In the genomic region with DNA sequence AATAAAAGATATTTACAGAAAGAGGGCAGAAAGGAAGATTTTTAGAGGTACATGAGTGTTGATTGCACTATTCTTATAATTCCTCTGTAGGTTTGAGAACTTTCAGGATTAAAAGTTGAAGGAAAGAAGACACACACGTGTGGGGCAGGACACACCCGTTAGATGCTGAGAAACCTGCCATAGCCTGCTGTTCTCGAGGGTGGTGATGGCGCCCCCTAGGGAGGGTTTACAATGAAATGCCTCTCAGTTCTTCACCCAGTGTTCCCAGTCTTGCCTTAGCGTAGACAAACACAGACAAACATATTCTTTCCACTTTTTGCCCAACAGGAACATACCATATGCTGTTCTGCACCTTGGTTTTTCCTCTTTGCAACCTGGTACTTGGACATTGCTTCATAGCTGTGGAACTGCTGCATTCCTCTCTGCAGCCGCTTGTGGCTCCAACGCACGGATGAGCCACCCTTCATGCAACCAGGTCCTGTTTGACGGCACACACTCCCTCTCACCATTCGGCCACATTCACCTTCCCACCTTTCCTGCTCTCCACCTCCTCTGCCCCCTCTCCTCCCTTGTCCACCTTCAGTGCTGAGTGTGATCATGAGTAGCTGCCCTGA, we compare ENCODE assay signal across 8 cellular contexts. TPM values are rescaled to one million over a fixed set of nuclear protein-coding genes. Genes with fewer than 3 reads are reported as not detected.
A peak's percentile ranks its signal among the peaks of the same experiment; 100 is the strongest.
DNase-seq lines count a peak whose midpoint lies in the region; ATAC-seq, FAIRE-seq and TF ChIP-seq lines count a peak whose summit lies in the region.

No MANE protein-coding gene starts in this region.

- peaks cover 0 to 9% (median 0%) of the 10 kb centered on the region in 12 donors for H3K9me3 ChIP-seq in heart left ventricle
- peaks cover 0 to 10% of the 10 kb centered on the region in 2 donors for H3K9me3 ChIP-seq in right atrium auricular region
- H3K9me3 ChIP-seq in WERI-Rb-1 (ENCODE audit: severe bottlenecking) = peaks cover 5% of the 10 kb centered on the region
- no peaks in the 10 kb centered on the region for H3K9me3 ChIP-seq in testis

- H3K36me3 ChIP-seq in heart left ventricle (no peaks in the 10 kb centered on the region), right atrium auricular region (no peaks in the 10 kb centered on the region), WERI-Rb-1 (no peaks in the 10 kb centered on the region), testis (ENCODE audit: low read depth, missing control alignments) (no peaks in the 10 kb centered on the region)

- 75 to 77% (median 77%) methylated on average over 10 of the region's 10 CpGs for WGBS in heart left ventricle, 4 donors
- 72 to 79% methylated on average over 10 of the region's 10 CpGs for WGBS in testis, 2 donors

- peaks cover 0 to 6% (median 0%) of the 10 kb centered on the region in 9 donors for H3K27me3 ChIP-seq in heart left ventricle
- H3K27me3 ChIP-seq in right atrium auricular region = no peaks in the 10 kb centered on the region
- no peaks in the 10 kb centered on the region for H3K27me3 ChIP-seq in WERI-Rb-1 (ENCODE audit: insufficient read depth, low read depth, severe bottlenecking)
- no peaks in the 10 kb centered on the region for H3K27me3 ChIP-seq in testis

- TF ChIP-seq POLR2A in heart left ventricle (IDR thresholded peaks at IDR 0.05) (no peak), testis (IDR thresholded peaks at IDR 0.05) (no peak)

- H3K27ac ChIP-seq in heart left ventricle (no peak overlapping the region), right atrium auricular region (no peak overlapping the region), WERI-Rb-1 (no peak overlapping the region), testis (no peak overlapping the region)

- H3K4me1 ChIP-seq in heart left ventricle (peaks cover 0 to 31% (median 9%) of the 10 kb centered on the region in 12 donors), right atrium auricular region (peaks cover 0 to 21% of the 10 kb centered on the region in 2 donors), testis (peaks cover 6% of the 10 kb centered on the region)

- TF ChIP-seq CTCF in heart left ventricle (IDR thresholded peaks at IDR 0.05) (peak in 7 of 12 donors; percentile 6 to 32 (median 24)), right atrium auricular region (IDR thresholded peaks at IDR 0.05) (no peak), WERI-Rb-1 (IDR thresholded peaks at IDR 0.05; ENCODE audit: low read depth, low read length) (peak; percentile 70), testis (IDR thresholded peaks at IDR 0.05) (peak in 1 of 3 experiments; percentile 17)

- ATAC-seq in heart left ventricle (no peak), GM18498 (IDR thresholded peaks at IDR 0.05; ENCODE audit: unreplicated experiment) (no peak)

- intact Hi-C loops in heart left ventricle (cut with DNase I) = no loop called here
- intact Hi-C loops in testis (cut with DNase I; ENCODE audit: low total_unique reads) = no loop called here

- H3K4me3 ChIP-seq in heart left ventricle (no peak overlapping the region), right atrium auricular region (no peak overlapping the region), WERI-Rb-1 (ENCODE audit: low read depth, low read length) (no peak overlapping the region), testis (no peak overlapping the region)

- DNase-seq in heart left ventricle = peak in 1 of 5 donors; percentile 10
- DNase-seq in right atrium auricular region (ENCODE audit: low spot score) = no peak
- peak; percentile 48 for DNase-seq in WERI-Rb-1
- peak; percentile 70 for DNase-seq in globus pallidus (ENCODE audit: low spot score)
- DNase-seq in testis = peak; percentile 58
- no peak for DNase-seq in mucosa of gallbladder (ENCODE audit: low spot score)
- DNase-seq in GM19239 (ENCODE audit: insufficient read length, low spot score) = no peak

- no peak for FAIRE-seq in GM19239 (lab: Jason Lieb, UNC)

RNA-seq across cellular contexts. Expression of gene HSPA12A, which starts 23.3 kb away (rescaled TPM):
- total RNA-seq in heart left ventricle = 10 to 100 TPM; 11.0 to 17.0 (median 13.8) TPM
- polyA plus RNA-seq in heart left ventricle = 1 to 10 TPM; 4.7 to 9.0 TPM
- 10 to 100 TPM; 10.1 to 11.5 TPM for total RNA-seq in right atrium auricular region
- total RNA-seq in testis = 10 to 100 TPM; 28.4 to 34.6 TPM
- 20.9 TPM for polyA plus RNA-seq in testis (ENCODE audit: insufficient read depth, low read depth, low replicate concordance)
- total RNA-seq in mucosa of gallbladder = 16.5 TPM

Comparison
In these comparisons a context has a peak if more than half of its experiments do, and no peak if none do; other contexts are left out.
1. CTCF ChIP-seq: peak in heart left ventricle (7 of 12) and WERI-Rb-1 (single experiment); none in right atrium auricular region (0 of 2).
2. DNase-seq: peak in WERI-Rb-1 (single experiment), globus pallidus (single experiment) and testis (single experiment); none in right atrium auricular region (single experiment), mucosa of gallbladder (single experiment) and GM19239 (single experiment).